Comparison of ENCODE assay signal across 8 cellular contexts in genomic region chr7:104207731-104208420, GRCh38. TPM values are rescaled to one million over a fixed set of nuclear protein-coding genes. Genes with fewer than 3 reads are reported as not detected.
DNase-seq lines count a peak whose midpoint lies in the region; ATAC-seq and TF ChIP-seq lines count a peak whose summit lies in the region.

Gene ORC5 (minus strand): TSS chr7:104208013. CDS start chr7:104207904, 109 bp downstream.

- TF ChIP-seq CTCF in AG10803 (conservative IDR thresholded peaks at IDR 0.05; ENCODE audit: low read length) (no peak), colonic mucosa (IDR thresholded peaks at IDR 0.05) (no peak)

- POLR2A ChIA-PET in activated CD4-positive, alpha-beta T cell treated with anti-CD3 and anti-CD28 coated beads for 36 hours (lab: Charles Lee) = interaction anchor here (0.6 kb wide), 1 partner anchor 317 kb away, joined by 3 read pairs; no protein-coding TSS in a partner anchor

- ATAC-seq in GM19023 (IDR thresholded peaks at IDR 0.05; ENCODE audit: unreplicated experiment) (peak; percentile 100), HG03196 (IDR thresholded peaks at IDR 0.05; ENCODE audit: unreplicated experiment) (peak; percentile 100)
- ATAC-seq in activated CD4-positive, alpha-beta T cell treated with anti-CD3 and anti-CD28 coated beads for 36 hours = peak; percentile 100

- peak within 1 kb of the TSS; percentile 82 to 88 for H3K9ac ChIP-seq in colonic mucosa (ENCODE audit: low read depth in 2 of 2, low read length in 2 of 2)

- H3K4me1 ChIP-seq in colonic mucosa = peaks cover 3% of the 10 kb centered on the region

- peaks cover 6% of the 10 kb centered on the region for H3K27me3 Mint-ChIP-seq in activated CD4-positive, alpha-beta T cell treated with anti-CD3 and anti-CD28 coated beads for 36 hours

- no peaks in the 10 kb centered on the region for H3K9me3 ChIP-seq in colonic mucosa

- H3K27ac ChIP-seq in colonic mucosa = peak within 1 kb of the TSS; percentile 63

- peak; percentile 79 for DNase-seq in AG10803 (ENCODE audit: low read depth)
- peak; percentile 72 for DNase-seq in NCI-H460 (ENCODE audit: extremely low read depth, low read depth)
- DNase-seq in activated CD4-positive, alpha-beta T cell treated with anti-CD3 and anti-CD28 coated beads for 36 hours = peak; percentile 88
- peak; percentile 77 for DNase-seq in colonic mucosa
- DNase-seq in left kidney (ENCODE audit: low read depth, low spot score) = peak; percentile 95
- peak; percentile 81 to 82 for DNase-seq in stimulated activated CD4-positive, alpha-beta T cell treated with anti-CD3 and anti-CD28 coated beads, Interleukin-2, amount 100 ng/mL, for 24 hours

- H3K36me3 Mint-ChIP-seq in activated CD4-positive, alpha-beta T cell treated with anti-CD3 and anti-CD28 coated beads for 36 hours (ENCODE audit: low read depth) = peaks cover 11% of the 10 kb centered on the region

- no peaks in the 10 kb centered on the region for H3K9me3 Mint-ChIP-seq in activated CD4-positive, alpha-beta T cell treated with anti-CD3 and anti-CD28 coated beads for 36 hours (ENCODE audit: low read depth)

- peaks cover 25% of the 10 kb centered on the region for H3K4me1 Mint-ChIP-seq in activated CD4-positive, alpha-beta T cell treated with anti-CD3 and anti-CD28 coated beads for 36 hours

- H3K36me3 ChIP-seq in colonic mucosa = no peaks in the 10 kb centered on the region

- peak within 1 kb of the TSS; percentile 93 for H3K27ac Mint-ChIP-seq in activated CD4-positive, alpha-beta T cell treated with anti-CD3 and anti-CD28 coated beads for 36 hours

- no peaks in the 10 kb centered on the region for H3K27me3 ChIP-seq in colonic mucosa

- H3K4me3 ChIP-seq in AG10803 (ENCODE audit: low read length) = peak within 1 kb of the TSS; percentile 98
- peak within 1 kb of the TSS; percentile 88 for H3K4me3 ChIP-seq in colonic mucosa

- peak within 1 kb of the TSS; percentile 87 for H3K4me3 Mint-ChIP-seq in activated CD4-positive, alpha-beta T cell treated with anti-CD3 and anti-CD28 coated beads for 36 hours

- intact Hi-C loops in activated CD4-positive, alpha-beta T cell treated with anti-CD3 and anti-CD28 coated beads for 36 hours (cut with DNase I, micrococcal nuclease) = loop anchor here in 1 of 2 experiments (5.0 kb wide), 1 partner anchor 1324 kb away; the partner anchor contains the start of gene RINT1
- intact Hi-C loops in colonic mucosa (cut with DNase I) = no loop called here

- CTCF ChIA-PET in activated CD4-positive, alpha-beta T cell treated with anti-CD3 and anti-CD28 coated beads for 36 hours (lab: Charles Lee) = interaction anchor here (0.8 kb wide), 1 partner anchor 655 kb away, joined by 3 read pairs; no protein-coding TSS in a partner anchor

RNA-seq across cellular contexts. Expression of gene ORC5, which starts in this region (rescaled TPM):
- total RNA-seq in NCI-H460 (2014; rRNA removed; shearing (Covaris generic)) = 35.1 and 39.8 TPM in 2 replicates
- polyA plus RNA-seq in NCI-H460 (2014; cell fraction: nucleus; rRNA removed) = 33.9 and 57.8 TPM in 2 replicates
- total RNA-seq in activated CD4-positive, alpha-beta T cell treated with anti-CD3 and anti-CD28 coated beads for 36 hours = 10 to 100 TPM; 23.5 to 25.1 TPM
- 10 to 100 TPM; 13.9 to 18.9 TPM for total RNA-seq in colonic mucosa

Comparison
In these comparisons a context has a peak if more than half of its experiments do, and no peak if none do; other contexts are left out.
1. Peak in every context shown above with its lines: DNase-seq, ATAC-seq, H3K4me3 ChIP-seq and H3K27ac ChIP-seq.